ENCODE assay signal across 18 cellular contexts in the genomic region with DNA sequence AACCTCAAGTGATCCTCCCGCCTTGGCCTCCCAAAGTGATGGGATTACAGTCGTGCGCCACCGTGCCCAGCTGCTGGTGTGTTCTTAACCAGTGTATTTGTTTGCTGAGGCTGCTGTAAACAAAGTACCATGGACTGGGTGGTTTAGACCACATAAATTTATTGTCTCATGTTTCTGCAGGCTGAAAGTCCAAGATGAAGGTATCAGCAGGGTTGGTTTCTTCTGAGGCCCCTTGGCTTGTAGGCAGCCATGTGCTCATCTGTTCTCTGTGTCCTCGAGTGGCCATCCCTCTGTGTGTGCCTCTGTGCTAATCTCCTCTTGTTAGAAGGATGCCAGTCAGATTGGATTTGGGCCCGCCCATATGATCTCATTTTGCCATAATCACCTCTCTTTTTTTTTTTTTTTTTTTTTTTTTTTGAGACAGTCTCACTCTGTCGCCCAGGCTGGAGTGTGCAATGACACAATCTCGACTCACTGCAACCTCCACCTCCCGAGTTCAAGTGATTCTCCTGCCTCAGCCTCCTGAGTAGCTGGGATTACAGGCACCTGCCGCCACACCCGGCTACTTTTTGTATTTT. TPM values are rescaled to one million over a fixed set of nuclear protein-coding genes. Genes with fewer than 3 reads are reported as not detected.
A peak's percentile ranks its signal among the peaks of the same experiment; 100 is the strongest.
DNase-seq lines count a peak whose midpoint lies in the region; ATAC-seq lines count a peak whose summit lies in the region.
"Had no signal": no experiment of that assay in that cellular context is flagged by ENCODE, and none has a peak within 500 bp of the region (broad histone marks: within the 10 kb centered on the region; RNA-seq: fewer than 3 reads in every experiment).

No MANE protein-coding gene starts in this region.

- peak; percentile 62 for ATAC-seq in activated T-helper 17 cell treated with anti-CD3 and anti-CD28 coated beads, Interleukin-2, amount 50 U/mL, for 72 hours (replicated peaks)
- ATAC-seq in stimulated activated effector memory CD8-positive, alpha-beta T cell treated with anti-CD3 and anti-CD28 coated beads, Interleukin-12 subunit alpha, Interleukin-12 subunit beta, amount 100 ng/mL, for 72 hours, result peak; percentile 61
- ATAC-seq: body of pancreas had no signal

- DNase-seq in stimulated activated CD4-positive, alpha-beta T cell treated with anti-CD3 and anti-CD28 coated beads, Interleukin-15, amount 100 ng/mL, for 24 hours, result peak; percentile 24
- DNase-seq in stimulated activated CD4-positive, alpha-beta T cell treated with anti-CD3 and anti-CD28 coated beads, Interleukin-12 subunit alpha, Interleukin-12 subunit beta, amount 100 ng/mL, for 4 hours, result no peak
- DNase-seq in HT1080 (ENCODE audit: low read depth) (peak; percentile 45), SIG-M5 treated with dmso at 0.1 percent for 504 hours (lab: John Stamatoyannopoulos, UW; ENCODE audit: unreplicated experiment) (no peak), NCI-H1105 (lab: John Stamatoyannopoulos, UW) (no peak)
- no peak for DNase-seq in stimulated activated effector memory CD8-positive, alpha-beta T cell treated with anti-CD3 and anti-CD28 coated beads, Interleukin-12 subunit alpha, Interleukin-12 subunit beta, amount 100 ng/mL, for 72 hours (ENCODE audit: low spot score in 2 of 2)
- DNase-seq: activated CD4-positive, alpha-beta T cell treated with anti-CD3 and anti-CD28 coated beads for 4 hours; activated naive CD8-positive, alpha-beta T cell treated with anti-CD3 and anti-CD28 coated beads, Interleukin-2, amount 10 ng/mL, durations not matched to agents 7 days and 5 days; body of pancreas; CD8-positive, alpha-beta memory T cell; DND-41; Kasumi-1; NCI-H1092 treated with DMSO at 0.1 percent for 48 hours; NCI-H2081 treated with DMSO at 0.1 percent for 48 hours; NCI-H510A; upper lobe of left lung had no signal

- H3K4me1 Mint-ChIP-seq in activated T-helper 17 cell treated with anti-CD3 and anti-CD28 coated beads, Interleukin-2, amount 50 U/mL, for 72 hours, result peaks cover 5% of the 10 kb centered on the region
- H3K4me1 Mint-ChIP-seq in stimulated activated effector memory CD8-positive, alpha-beta T cell treated with anti-CD3 and anti-CD28 coated beads, Interleukin-12 subunit alpha, Interleukin-12 subunit beta, amount 100 ng/mL, for 72 hours, result peaks cover 13% of the 10 kb centered on the region
- H3K4me1 Mint-ChIP-seq: activated naive CD8-positive, alpha-beta T cell treated with anti-CD3 and anti-CD28 coated beads, Interleukin-2, amount 10 ng/mL, durations not matched to agents 7 days and 5 days; neural crest cell had no signal

- no peaks in the 10 kb centered on the region for H3K9me3 Mint-ChIP-seq in activated T-helper 17 cell treated with anti-CD3 and anti-CD28 coated beads, Interleukin-2, amount 50 U/mL, for 72 hours
- H3K9me3 Mint-ChIP-seq in stimulated activated effector memory CD8-positive, alpha-beta T cell treated with anti-CD3 and anti-CD28 coated beads, Interleukin-12 subunit alpha, Interleukin-12 subunit beta, amount 100 ng/mL, for 72 hours, result no peaks in the 10 kb centered on the region
- H3K9me3 Mint-ChIP-seq: CD8-positive, alpha-beta memory T cell had no signal

- no peak overlapping the region for H3K4me3 Mint-ChIP-seq in activated T-helper 17 cell treated with anti-CD3 and anti-CD28 coated beads, Interleukin-2, amount 50 U/mL, for 72 hours
- H3K4me3 Mint-ChIP-seq in stimulated activated effector memory CD8-positive, alpha-beta T cell treated with anti-CD3 and anti-CD28 coated beads, Interleukin-12 subunit alpha, Interleukin-12 subunit beta, amount 100 ng/mL, for 72 hours, result no peak overlapping the region
- H3K4me3 Mint-ChIP-seq: activated naive CD8-positive, alpha-beta T cell treated with anti-CD3 and anti-CD28 coated beads, Interleukin-2, amount 10 ng/mL, durations not matched to agents 7 days and 5 days; CD8-positive, alpha-beta memory T cell; neural crest cell had no signal

- H3K27me3 Mint-ChIP-seq in activated T-helper 17 cell treated with anti-CD3 and anti-CD28 coated beads, Interleukin-2, amount 50 U/mL, for 72 hours, result no peaks in the 10 kb centered on the region
- H3K27me3 Mint-ChIP-seq: activated naive CD8-positive, alpha-beta T cell treated with anti-CD3 and anti-CD28 coated beads, Interleukin-2, amount 10 ng/mL, durations not matched to agents 7 days and 5 days; CD8-positive, alpha-beta memory T cell had no signal

- no peak overlapping the region for H3K27ac Mint-ChIP-seq in activated T-helper 17 cell treated with anti-CD3 and anti-CD28 coated beads, Interleukin-2, amount 50 U/mL, for 72 hours
- H3K27ac Mint-ChIP-seq in stimulated activated effector memory CD8-positive, alpha-beta T cell treated with anti-CD3 and anti-CD28 coated beads, Interleukin-12 subunit alpha, Interleukin-12 subunit beta, amount 100 ng/mL, for 72 hours, result peak overlapping the region; percentile 35
- H3K27ac Mint-ChIP-seq: activated naive CD8-positive, alpha-beta T cell treated with anti-CD3 and anti-CD28 coated beads, Interleukin-2, amount 10 ng/mL, durations not matched to agents 7 days and 5 days; CD8-positive, alpha-beta memory T cell had no signal

- H3K36me3 Mint-ChIP-seq in activated T-helper 17 cell treated with anti-CD3 and anti-CD28 coated beads, Interleukin-2, amount 50 U/mL, for 72 hours (ENCODE audit: low read depth), result peaks cover 93% of the 10 kb centered on the region
- H3K36me3 Mint-ChIP-seq in stimulated activated effector memory CD8-positive, alpha-beta T cell treated with anti-CD3 and anti-CD28 coated beads, Interleukin-12 subunit alpha, Interleukin-12 subunit beta, amount 100 ng/mL, for 72 hours, result peaks cover 92% of the 10 kb centered on the region

RNA-seq across cellular contexts. Expression of a gene that starts 31.8 kb away (rescaled TPM):
- total RNA-seq in HT1080 (2014; rRNA removed; shearing (Covaris generic)), result not detected in 2 replicates
- polyA plus RNA-seq in HT1080 (2015; cell fraction: cytosol; rRNA removed), result 0.73 and 3.1 TPM in 2 replicates
- 1.3 and 2.1 TPM in 2 replicates for polyA plus RNA-seq in HT1080 (2015; cell fraction: nucleus; rRNA removed)
- total RNA-seq in activated T-helper 17 cell treated with anti-CD3 and anti-CD28 coated beads, Interleukin-2, amount 50 U/mL, for 72 hours, result under 1 TPM in 1 of 2 donors, not detected in 1; 0.66 TPM

RNA-seq across cellular contexts. Expression of a gene that starts 58.9 kb away (rescaled TPM):
- 25.2 and 29.8 TPM in 2 replicates for total RNA-seq in HT1080 (2014; rRNA removed; shearing (Covaris generic))
- polyA plus RNA-seq in HT1080 (2015; cell fraction: cytosol; rRNA removed), result 37.0 and 40.0 TPM in 2 replicates
- 13.1 and 16.0 TPM in 2 replicates for polyA plus RNA-seq in HT1080 (2015; cell fraction: nucleus; rRNA removed)
- total RNA-seq in activated T-helper 17 cell treated with anti-CD3 and anti-CD28 coated beads, Interleukin-2, amount 50 U/mL, for 72 hours, result 1 to 10 TPM; 2.9 to 3.1 TPM

Comparison
In these comparisons a context has a peak if more than half of its experiments do, and no peak if none do; other contexts are left out.
1. DNase-seq: peak in stimulated activated CD4-positive, alpha-beta T cell treated with anti-CD3 and anti-CD28 coated beads, Interleukin-15, amount 100 ng/mL, for 24 hours (single experiment) and HT1080 (single experiment); none in stimulated activated CD4-positive, alpha-beta T cell treated with anti-CD3 and anti-CD28 coated beads, Interleukin-12 subunit alpha, Interleukin-12 subunit beta, amount 100 ng/mL, for 4 hours (single experiment), stimulated activated effector memory CD8-positive, alpha-beta T cell treated with anti-CD3 and anti-CD28 coated beads, Interleukin-12 subunit alpha, Interleukin-12 subunit beta, amount 100 ng/mL, for 72 hours (0 of 2), SIG-M5 treated with dmso at 0.1 percent for 504 hours (single experiment) and NCI-H1105 (single experiment).